ENCODE assay signal across 21 cellular contexts in the genomic region with DNA sequence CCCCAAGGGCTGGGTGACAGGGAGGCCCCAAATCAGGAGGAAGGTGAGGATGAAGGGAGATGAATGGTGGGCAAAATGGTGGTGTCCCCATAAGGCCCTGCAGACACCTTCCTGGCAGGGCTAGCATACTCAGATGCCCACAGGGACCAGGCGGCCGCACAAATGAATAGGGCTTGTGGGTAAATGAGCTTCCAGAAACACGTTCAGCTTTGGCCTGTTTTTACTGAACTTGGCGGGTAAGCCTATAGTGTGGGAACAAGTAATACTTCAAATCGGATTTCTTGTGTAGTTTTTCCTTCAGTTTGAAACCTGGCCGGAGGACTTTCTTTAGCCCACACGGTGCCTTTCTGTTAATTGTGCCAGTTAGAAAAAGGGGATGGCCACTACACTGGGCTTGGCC. TPM values are rescaled to one million over a fixed set of nuclear protein-coding genes. Genes with fewer than 3 reads are reported as not detected.
DNase-seq lines count a peak whose midpoint lies in the region; ATAC-seq and TF ChIP-seq lines count a peak whose summit lies in the region.
"Had no signal": no experiment of that assay in that cellular context is flagged by ENCODE, and none has a peak within 500 bp of the region (broad histone marks: within the 10 kb centered on the region; RNA-seq: fewer than 3 reads in every experiment).

No MANE protein-coding gene starts in this region.

- no peak overlapping the region for H2BK15ac ChIP-seq in IMR-90 (ENCODE audit: low read depth, low read length)

- H2AFZ ChIP-seq in IMR-90 (replicated peaks; ENCODE audit: low read length, poor library complexity): no peak overlapping the region

- H3K18ac ChIP-seq in IMR-90 (ENCODE audit: low read depth, low read length): peak overlapping the region; percentile 31; the same call in 1 of the 2 replicates

- H3K4me1 ChIP-seq in IMR-90 (ENCODE audit: control insufficient read depth, insufficient read depth, low read length) (peaks cover 20% of the 10 kb centered on the region), subcutaneous abdominal adipose tissue (ENCODE audit: control insufficient read depth in 5 of 5, insufficient read depth in 5 of 5, low read length in 5 of 5) (peaks cover 0 to 11% (median 10%) of the 10 kb centered on the region in 5 donors)

- no peak overlapping the region for H3K14ac ChIP-seq in IMR-90 (replicated peaks; ENCODE audit: low read depth, low read length)

- no peaks in the 10 kb centered on the region for H3K9me3 Mint-ChIP-seq in mesothelial cell of epicardium
- H3K9me3 Mint-ChIP-seq: activated CD4-positive, alpha-beta memory T cell treated with anti-CD3 and anti-CD28 coated beads, Interleukin-2, amount 10 ng/mL, durations not matched to agents 7 days and 5 days; CD8-positive, alpha-beta T cell had no signal

- H2BK120ac ChIP-seq in IMR-90 (ENCODE audit: low read depth, low read length): no peak overlapping the region

- no peak overlapping the region for H2BK20ac ChIP-seq in IMR-90 (ENCODE audit: low read depth, low read length)

- no peak overlapping the region for H3K4me3 ChIP-seq in IMR-90 (ENCODE audit: insufficient read depth, low read depth, low read length)
- peak overlapping the region in 1 of 5 donors; percentile 10 for H3K4me3 ChIP-seq in subcutaneous abdominal adipose tissue (ENCODE audit: low read depth in 1 of 5, low read length in 5 of 5)
- H3K4me3 ChIP-seq: HAP-1 had no signal

- in situ Hi-C loops in IMR-90 (cut with MboI; ENCODE audit: low sequenced_read_pairs): no loop called here

- ATAC-seq in IMR-90 (ENCODE audit: low read depth) (no peak), HG02642 (IDR thresholded peaks at IDR 0.05; ENCODE audit: poor library complexity, unreplicated experiment) (no peak)
- ATAC-seq: CD8-positive, alpha-beta T cell had no signal

- peak overlapping the region; percentile 79; the same call in 1 of the 2 replicates for H3K27ac ChIP-seq in IMR-90 (ENCODE audit: insufficient read depth, low read length)
- H3K27ac ChIP-seq in caudate nucleus (ENCODE audit: low read depth, low read length): peak overlapping the region; percentile 16
- H3K27ac ChIP-seq in subcutaneous abdominal adipose tissue (ENCODE audit: low read depth, low read length): peak overlapping the region; percentile 56

- intact Hi-C loops in IMR-90 (cut with micrococcal nuclease): no loop called here

- no peak overlapping the region for H4K91ac ChIP-seq in IMR-90 (ENCODE audit: insufficient read depth, low read depth, low read length)

- no peak overlapping the region for H3K56ac ChIP-seq in IMR-90 (ENCODE audit: extremely low read depth, insufficient read depth, low read length)

- H3K9ac ChIP-seq in IMR-90 (ENCODE audit: low read depth, low read length) (no peak overlapping the region), subcutaneous abdominal adipose tissue (ENCODE audit: low read length in 5 of 5) (peak overlapping the region in 1 of 5 donors; percentile 33)

- H3K36me3 ChIP-seq in IMR-90 (ENCODE audit: control insufficient read depth, insufficient read depth, low read length) (peaks cover 11% of the 10 kb centered on the region), subcutaneous abdominal adipose tissue (ENCODE audit: control insufficient read depth in 5 of 5, insufficient read depth in 5 of 5, low read length in 5 of 5) (peaks cover 0 to 4% (median 0%) of the 10 kb centered on the region in 5 donors)

- dilution Hi-C loops in IMR-90 (cut with HindIII; ENCODE audit: low sequenced_read_pairs, unreplicated experiment): no loop called here

- peaks cover 0 to 13% of the 10 kb centered on the region in 2 experiments; a peak in 2 of 4 replicates for H3K79me1 ChIP-seq in IMR-90 (ENCODE audit: low read depth in 1 of 2, low read length in 2 of 2)

- peaks cover 4% of the 10 kb centered on the region for H3K36me3 Mint-ChIP-seq in mesothelial cell of epicardium

- 0 out of 2 replicates have a peak overlapping the region, but pooled peaks have one; percentile 39 for H3K23ac ChIP-seq in IMR-90 (ENCODE audit: low read depth, low read length)

- H3K27me3 ChIP-seq in IMR-90 (ENCODE audit: control insufficient read depth, insufficient read depth, low read length) (no peaks in the 10 kb centered on the region; the same call in 1 of the 2 replicates), subcutaneous abdominal adipose tissue (ENCODE audit: control insufficient read depth in 5 of 5, insufficient read depth in 4 of 5, low read length in 5 of 5) (peaks cover 0 to 7% (median 4%) of the 10 kb centered on the region in 5 donors)

- CTCF ChIA-PET in IMR-90 (lab: Yijun Ruan, JAX): interaction anchor here (0.7 kb wide), 1 partner anchor 1716 kb away, joined by 3 read pairs; no protein-coding TSS in a partner anchor

- H3K4me1 Mint-ChIP-seq in mesothelial cell of epicardium: peaks cover 57% of the 10 kb centered on the region

- POLR2A ChIA-PET in IMR-90 (lab: Charles Lee; ENCODE audit: unreplicated experiment): no interaction called here

- no peak for TF ChIP-seq POLR2A in IMR-90 (IDR thresholded peaks at IDR 0.05; ENCODE audit: low read depth, low read length)

- H2AK5ac ChIP-seq in IMR-90 (ENCODE audit: low read depth, low read length): peak overlapping the region; percentile 49; the same call in 1 of the 2 replicates

- no peak overlapping the region for H2AK9ac ChIP-seq in IMR-90 (replicated peaks; ENCODE audit: low read depth, low read length, poor library complexity)

- no CpG with 5 or more reads among the region's 7 CpGs for WGBS in IMR-90 (ENCODE audit: extremely low coverage in 2 of 2, insufficient read length in 1 of 2), 2 experiments

- H3K9me3 ChIP-seq in IMR-90 (ENCODE audit: control insufficient read depth, insufficient read depth, low read length) (no peaks in the 10 kb centered on the region), subcutaneous abdominal adipose tissue (ENCODE audit: control insufficient read depth in 5 of 5, low read length in 5 of 5) (no peaks in the 10 kb centered on the region)
- H3K9me3 ChIP-seq: HAP-1 had no signal

- H3K4me3 Mint-ChIP-seq in mesothelial cell of epicardium: no peak overlapping the region
- H3K4me3 Mint-ChIP-seq: activated CD4-positive, alpha-beta memory T cell treated with anti-CD3 and anti-CD28 coated beads, Interleukin-2, amount 10 ng/mL, durations not matched to agents 7 days and 5 days; CD8-positive, alpha-beta T cell had no signal

- no peak overlapping the region for H4K8ac ChIP-seq in IMR-90 (ENCODE audit: low read depth in 2 of 2, low read length in 2 of 2)

- DNase-seq in IMR-90 (no peak), caudate nucleus (lab: John Stamatoyannopoulos, UW) (peak in 5 of 61 donors; percentile 0 to 45 (median 2)), mesothelial cell of epicardium (ENCODE audit: low spot score in 2 of 2, unreplicated experiment in 2 of 2) (no peak), LoVo (ENCODE audit: low spot score) (no peak), NCI-H146 (lab: John Stamatoyannopoulos, UW) (no peak)
- DNase-seq: activated CD4-positive, alpha-beta memory T cell treated with anti-CD3 and anti-CD28 coated beads, Interleukin-2, amount 10 ng/mL, durations not matched to agents 7 days and 5 days; activated gamma-delta T cell treated with Interleukin-2 at 50 U/mL for 16 hours; activated T-cell treated with anti-CD3 and anti-CD28 coated beads, Interleukin-2, amount 50 U/mL, for 1 hour; CD8-positive, alpha-beta T cell; central memory CD4-positive, alpha-beta T cell; DMS53; erythroblast; GDM1; KG1; kidney; MV-4-11; NCI-H187; RPMI8226 had no signal

- peak overlapping the region; percentile 48 for H2BK5ac ChIP-seq in IMR-90 (ENCODE audit: low read depth, low read length, poor library complexity, severe bottlenecking)

- H3K4ac ChIP-seq in IMR-90 (ENCODE audit: low read depth, low read length): peak overlapping the region; percentile 45; the same call in 1 of the 2 replicates

- no peak for TF ChIP-seq RAD21 in IMR-90 (IDR thresholded peaks at IDR 0.05; ENCODE audit: low read length)

- peak overlapping the region; percentile 72 for H3K27ac Mint-ChIP-seq in mesothelial cell of epicardium
- H3K27ac Mint-ChIP-seq: activated CD4-positive, alpha-beta memory T cell treated with anti-CD3 and anti-CD28 coated beads, Interleukin-2, amount 10 ng/mL, durations not matched to agents 7 days and 5 days; CD8-positive, alpha-beta T cell had no signal

- H3K27me3 Mint-ChIP-seq in mesothelial cell of epicardium (ENCODE audit: low read depth): no peaks in the 10 kb centered on the region
- H3K27me3 Mint-ChIP-seq: activated CD4-positive, alpha-beta memory T cell treated with anti-CD3 and anti-CD28 coated beads, Interleukin-2, amount 10 ng/mL, durations not matched to agents 7 days and 5 days had no signal

- peaks cover 97% of the 10 kb centered on the region for H4K20me1 ChIP-seq in IMR-90 (ENCODE audit: insufficient read depth, low read length)

- H4K5ac ChIP-seq in IMR-90 (ENCODE audit: low read depth, low read length): peak overlapping the region; percentile 13; the same call in 1 of the 2 replicates

- TF ChIP-seq CTCF in IMR-90 (conservative IDR thresholded peaks at IDR 0.05; ENCODE audit: low read depth, low read length) (no peak), mesothelial cell of epicardium (IDR thresholded peaks at IDR 0.05; ENCODE audit: unreplicated experiment) (no peak)

- H3K4me2 ChIP-seq in IMR-90 (ENCODE audit: low read depth, low read length): peak overlapping the region; percentile 61

- H3K9me1 ChIP-seq in IMR-90 (ENCODE audit: insufficient read depth, low read length): peaks cover 17% of the 10 kb centered on the region

- BruUV-seq in IMR-90 (replicated peaks; lab: Mats Ljungman, UMichigan): no TSS peak

TF ChIP-seq in IMR-90, 13 proteins besides CTCF, POLR2A, EP300 and RAD21 (continues in another document):
- TF ChIP-seq BHLHE40 (IDR thresholded peaks at IDR 0.05; ENCODE audit: low read depth, low read length) (no peak), MXI1 (IDR thresholded peaks at IDR 0.05; ENCODE audit: borderline replicate concordance, low read depth, low read length) (no peak), RFX5 (IDR thresholded peaks at IDR 0.05; ENCODE audit: low read depth, low read length) (no peak), NFE2L2 (IDR thresholded peaks at IDR 0.05; ENCODE audit: low read depth, low read length) (no peak), SMC3 (IDR thresholded peaks at IDR 0.05; ENCODE audit: low read depth, low read length) (no peak), MAFK (IDR thresholded peaks at IDR 0.05; ENCODE audit: low read depth, low read length) (no peak), CHD1 (IDR thresholded peaks at IDR 0.05; ENCODE audit: low read depth, low read length) (no peak), CEBPB (IDR thresholded peaks at IDR 0.05; ENCODE audit: low read depth, low read length) (no peak), FOS (IDR thresholded peaks at IDR 0.05; ENCODE audit: low read depth, low read length) (no peak), RCOR1 (IDR thresholded peaks at IDR 0.05; ENCODE audit: insufficient replicate concordance, low read length) (no peak)

RNA-seq across cellular contexts. Expression of gene SMS, which starts 22.7 kb away (rescaled TPM):
- total RNA-seq in IMR-90 (2012; rRNA removed) (230 and 439 TPM in 2 replicates), mesothelial cell of epicardium (172 to 176 TPM (median 174 TPM) in 3 replicates)
- 166 and 176 TPM in 2 replicates for polyA plus RNA-seq in IMR-90 (2012; rRNA removed)
- 56.3 and 74.3 TPM in 2 replicates for polyA plus RNA-seq in IMR-90 (2012; cell fraction: cytosol; rRNA removed)
- 27.7 and 59.3 TPM in 2 replicates for polyA plus RNA-seq in IMR-90 (2012; cell fraction: nucleus; rRNA removed; ENCODE audit: low replicate concordance)

Comparison
In these comparisons a context has a peak if more than half of its experiments do, and no peak if none do; other contexts are left out.
1. H3K27ac ChIP-seq: peak in every context shown above with its lines; median percentile 79 in IMR-90; 56 in subcutaneous abdominal adipose tissue; 16 in caudate nucleus.